In genomic region chr11:65497141-65498041, GRCh38 we compare ENCODE assay signal across 8 cellular contexts. TPM values are rescaled to one million over a fixed set of nuclear protein-coding genes. Genes with fewer than 3 reads are reported as not detected.
DNase-seq lines count a peak whose midpoint lies in the region; ATAC-seq and TF ChIP-seq lines count a peak whose summit lies in the region.

No MANE protein-coding gene starts in this region.

- H3K4me3 Mint-ChIP-seq in T-helper 1 cell treated with Interleukin-12 subunit alpha and Interleukin-12 subunit beta and Interleukin-4 antibody, amounts not matched to agents 30 μg/mL and 1 μg/mL, for 36 hours = peak overlapping the region; percentile 76

- WGBS in right cardiac atrium = under 1% methylated on average over 61 of the region's 61 CpGs

- H3K9me3 ChIP-seq in right cardiac atrium (ENCODE audit: control insufficient read depth, low read length) = no peaks in the 10 kb centered on the region
- no peaks in the 10 kb centered on the region for H3K9me3 ChIP-seq in vagina

- peak overlapping the region; percentile 100 for H3K27ac ChIP-seq in angular gyrus (ENCODE audit: low read depth, low read length)
- peak overlapping the region; percentile 100 for H3K27ac ChIP-seq in right cardiac atrium (ENCODE audit: low read length)
- peak overlapping the region; percentile 100 for H3K27ac ChIP-seq in vagina

- H3K4me1 Mint-ChIP-seq in T-helper 1 cell treated with Interleukin-12 subunit alpha and Interleukin-12 subunit beta and Interleukin-4 antibody, amounts not matched to agents 30 μg/mL and 1 μg/mL, for 36 hours (ENCODE audit: low read depth) = peaks cover 34% of the 10 kb centered on the region

- TF ChIP-seq POLR2A in vagina (IDR thresholded peaks at IDR 0.05) = peak in 1 of 2 donors; percentile 89

- peak overlapping the region; percentile 95 for H3K4me3 ChIP-seq in right cardiac atrium (ENCODE audit: low read length)
- peak overlapping the region; percentile 77 to 83 for H3K4me3 ChIP-seq in vagina

- no peak overlapping the region for H3K27ac Mint-ChIP-seq in T-helper 1 cell treated with Interleukin-12 subunit alpha and Interleukin-12 subunit beta and Interleukin-4 antibody, amounts not matched to agents 30 μg/mL and 1 μg/mL, for 36 hours

- no peaks in the 10 kb centered on the region for H3K27me3 Mint-ChIP-seq in T-helper 1 cell treated with Interleukin-12 subunit alpha and Interleukin-12 subunit beta and Interleukin-4 antibody, amounts not matched to agents 30 μg/mL and 1 μg/mL, for 36 hours (ENCODE audit: low read depth)

- peaks cover 8 to 15% of the 10 kb centered on the region in 2 donors for H3K36me3 ChIP-seq in vagina

- intact Hi-C loops in right cardiac atrium (cut with DNase I) = loop anchor here in 3 of 4 donors (2.0 to 5.0 kb wide), 3 partner anchors 75 to 79 kb away; partner anchors contain the start of gene NEAT1 (in 2 of the 3)
- intact Hi-C loops in vagina (cut with DNase I) = loop anchor here (2.0 kb wide), 1 partner anchor 75 kb away; the partner anchor contains the start of gene NEAT1

- H3K36me3 Mint-ChIP-seq in T-helper 1 cell treated with Interleukin-12 subunit alpha and Interleukin-12 subunit beta and Interleukin-4 antibody, amounts not matched to agents 30 μg/mL and 1 μg/mL, for 36 hours (ENCODE audit: low read depth) = no peaks in the 10 kb centered on the region

- H3K4me1 ChIP-seq in right cardiac atrium (ENCODE audit: control insufficient read depth, insufficient read depth, low read length) (peaks cover 10% of the 10 kb centered on the region), vagina (peaks cover 45% of the 10 kb centered on the region)

- H3K9me3 Mint-ChIP-seq in T-helper 1 cell treated with Interleukin-12 subunit alpha and Interleukin-12 subunit beta and Interleukin-4 antibody, amounts not matched to agents 30 μg/mL and 1 μg/mL, for 36 hours = no peaks in the 10 kb centered on the region

- DNase-seq in NCI-H187 (lab: John Stamatoyannopoulos, UW) (peak; percentile 98 to 99), right cardiac atrium (peak; percentile 99 to 100 (median 100)), renal cortical epithelial cell (ENCODE audit: low read depth) (peak; percentile 86), vagina (ENCODE audit: extremely low spot score in 2 of 2) (peak in 1 of 2 donors; percentile 99)

- peak in 1 of 3 experiments; percentile 20 for TF ChIP-seq CTCF in vagina (IDR thresholded peaks at IDR 0.05)

- ATAC-seq in GM18498 (IDR thresholded peaks at IDR 0.05; ENCODE audit: unreplicated experiment) (peak; percentile 70), HG02943 (IDR thresholded peaks at IDR 0.05; ENCODE audit: low read depth, unreplicated experiment) (peak; percentile 66), right cardiac atrium (peak; percentile 91 to 94)

- no peaks in the 10 kb centered on the region for H3K27me3 ChIP-seq in right cardiac atrium (ENCODE audit: control insufficient read depth, insufficient read depth)
- no peaks in the 10 kb centered on the region for H3K27me3 ChIP-seq in vagina

RNA-seq across cellular contexts. Expression of gene MALAT1, which starts 1.5 kb away (rescaled TPM):
- total RNA-seq in right cardiac atrium (1,000 to 10,000 TPM; 3,773 to 5,353 (median 5,000) TPM), renal cortical epithelial cell (3,367 and 12,764 TPM in 2 replicates), vagina (16,459 TPM)
- polyA plus RNA-seq in right cardiac atrium = 1,948 TPM

RNA-seq across cellular contexts. Expression of gene SCYL1, which starts 27.5 kb away (rescaled TPM):
- 10 to 100 TPM; 59.9 to 65.2 (median 62.8) TPM for total RNA-seq in right cardiac atrium
- 56.6 TPM for polyA plus RNA-seq in right cardiac atrium
- total RNA-seq in renal cortical epithelial cell = 48.8 and 57.2 TPM in 2 replicates
- total RNA-seq in vagina = 77.3 TPM
